1 cellular context compared by ENCODE assay signal in the genomic region with DNA sequence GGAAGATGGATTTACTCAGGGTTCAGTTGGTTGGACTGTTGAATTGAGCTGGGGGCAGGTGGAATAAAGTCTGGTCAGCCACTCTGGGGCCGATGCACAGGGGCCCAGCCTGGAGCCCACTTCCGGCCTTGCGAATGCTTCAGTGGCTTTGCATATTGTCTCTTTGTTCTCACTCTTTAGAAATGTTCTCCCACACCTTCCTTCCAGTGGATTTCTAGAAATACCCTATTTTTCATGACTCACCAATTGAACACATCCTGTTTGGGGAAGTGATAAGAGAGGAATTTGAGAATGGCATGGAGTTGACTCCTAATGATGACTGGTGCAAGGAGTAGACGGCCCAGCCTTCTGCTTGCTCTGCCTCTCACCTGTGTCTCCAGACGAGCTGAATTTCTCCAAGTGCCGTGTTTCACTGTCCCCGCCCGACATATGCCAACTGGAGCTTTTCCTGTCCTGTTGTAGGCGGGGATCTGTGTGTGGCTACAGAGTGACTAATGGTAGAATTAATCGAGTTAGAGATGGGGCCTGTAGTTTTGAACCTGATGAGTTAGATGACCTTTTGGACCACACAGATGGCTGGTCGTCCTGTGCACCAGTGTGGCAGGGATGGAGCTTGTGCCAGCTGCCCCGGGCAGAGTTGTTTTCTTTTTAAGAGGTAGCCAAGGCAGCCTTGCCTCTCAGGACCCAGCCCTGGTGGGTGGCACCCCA.
A peak's percentile ranks its signal among the peaks of the same experiment; 100 is the strongest.
TF ChIP-seq lines count a peak whose summit lies in the region.

No MANE protein-coding gene starts in this region.

TF ChIP-seq in endothelial cell of umbilical vein, 7 proteins besides CTCF, POLR2A, EP300 and RAD21 (continued from another document):
- TF ChIP-seq POLR2AphosphoS5 (IDR thresholded peaks at IDR 0.05; ENCODE audit: insufficient read depth, low read depth, low read length) = peak; percentile 90
- TF ChIP-seq FOS (IDR thresholded peaks at IDR 0.05; ENCODE audit: borderline replicate concordance, insufficient read depth, low read length) = peak; percentile 97
- TF ChIP-seq JUN (IDR thresholded peaks at IDR 0.05; ENCODE audit: borderline replicate concordance, insufficient read depth, insufficient read length, low read depth) = peak; percentile 99
- no peak for TF ChIP-seq EZH2 (IDR thresholded peaks at IDR 0.05; ENCODE audit: borderline replicate concordance, low read depth, low read length, severe bottlenecking)
- TF ChIP-seq, protein P1, sequence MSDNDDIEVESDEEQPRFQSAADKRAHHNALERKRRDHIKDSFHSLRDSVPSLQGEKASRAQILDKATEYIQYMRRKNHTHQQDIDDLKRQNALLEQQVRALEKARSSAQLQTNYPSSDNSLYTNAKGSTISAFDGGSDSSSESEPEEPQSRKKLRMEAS (IDR thresholded peaks at IDR 0.05; ENCODE audit: insufficient read depth, insufficient read length) = no peak
TF ChIP-seq in endothelial cell of umbilical vein: peak in this region for 4.
